Comparison of ENCODE assay signal across 18 cellular contexts in genomic region chr10:129192344-129193128, GRCh38.
DNase-seq lines count a peak whose midpoint lies in the region; ATAC-seq and TF ChIP-seq lines count a peak whose summit lies in the region.
"Had no signal": no experiment of that assay in that cellular context is flagged by ENCODE, and none has a peak within 500 bp of the region (broad histone marks: within the 10 kb centered on the region; RNA-seq: fewer than 3 reads in every experiment).

No MANE protein-coding gene starts in this region.

- H4K20me1 ChIP-seq in smooth muscle cell (ENCODE audit: low read depth), result no peaks in the 10 kb centered on the region
- no peaks in the 10 kb centered on the region for H4K20me1 ChIP-seq in H9 (ENCODE audit: control insufficient read depth, insufficient read depth, insufficient read length)

- H4K8ac ChIP-seq in H9 (replicated peaks; ENCODE audit: insufficient read length, low read depth, low read length), result no peak overlapping the region

- intact Hi-C loops in left lung (cut with DNase I), result no loop called here

- H3K27ac ChIP-seq in left lung (no peak overlapping the region), smooth muscle cell (ENCODE audit: low read depth) (no peak overlapping the region), H9 (ENCODE audit: insufficient read length, low read depth, low read length) (no peak overlapping the region)
- H3K27ac ChIP-seq: stomach had no signal

- H4K5ac ChIP-seq in H9 (ENCODE audit: insufficient read length, low read depth, low read length), result no peak overlapping the region

- 83% methylated on average over 11 of the region's 11 CpGs for WGBS in smooth muscle cell (ENCODE audit: low lambda C conversion rate)
- WGBS in H9 (ENCODE audit: extremely low coverage, insufficient read length, low lambda C conversion rate), result no CpG with 5 or more reads among the region's 11 CpGs

- H3K9ac ChIP-seq in smooth muscle cell (ENCODE audit: low read depth), result no peak overlapping the region
- no peak overlapping the region for H3K9ac ChIP-seq in H9 (ENCODE audit: extremely low read depth, insufficient read length, low read length)

- no peak overlapping the region for H3K4me3 ChIP-seq in epithelial cell of esophagus (ENCODE audit: low read length)
- H3K4me3 ChIP-seq in left lung, result no peak overlapping the region
- no peak overlapping the region for H3K4me3 ChIP-seq in smooth muscle cell
- H3K4me3 ChIP-seq: GM12878, stomach had no signal

- H2AFZ ChIP-seq in smooth muscle cell (ENCODE audit: low read depth) (no peak overlapping the region), H9 (ENCODE audit: low read length) (no peak overlapping the region)

- no peak overlapping the region for H2BK120ac ChIP-seq in H9 (ENCODE audit: low read depth, low read length, poor library complexity, severe bottlenecking)

- H3K79me1 ChIP-seq in H9 (ENCODE audit: insufficient read depth, low read depth, low read length, poor library complexity, severe bottlenecking), result no peaks in the 10 kb centered on the region

- H3K4ac ChIP-seq in H9 (ENCODE audit: low read depth, low read length), result no peak overlapping the region

- peak; percentile 1 for DNase-seq in HT1080 (ENCODE audit: low read depth)
- peak; percentile 67 for DNase-seq in epithelial cell of esophagus (ENCODE audit: low read depth)
- DNase-seq in left lung, result no peak
- no peak for DNase-seq in smooth muscle cell (lab: John Stamatoyannopoulos, UW; ENCODE audit: unreplicated experiment)
- DNase-seq in H9, result no peak
- DNase-seq in amygdala (lab: John Stamatoyannopoulos, UW), result no peak
- DNase-seq: activated CD8-positive, alpha-beta memory T cell treated with anti-CD3 and anti-CD28 coated beads, Interleukin-2, amount 50 U/mL, for 48 hours; COR-L47; NCI-H1930; NCI-H510A treated with DMSO at 0.1 percent for 48 hours; stomach had no signal

- H3K27ac Mint-ChIP-seq in H9, result no peak overlapping the region
- H3K27ac Mint-ChIP-seq in activated T-helper 17 cell treated with anti-CD3 and anti-CD28 coated beads, Interleukin-2, amount 50 U/mL, for 72 hours, result no peak overlapping the region
- H3K27ac Mint-ChIP-seq: activated naive CD4-positive, alpha-beta T cell treated with anti-CD3 and anti-CD28 coated beads for 36 hours had no signal

- H3K23me2 ChIP-seq in H9 (ENCODE audit: insufficient read length, low read depth, low read length, poor library complexity, severe bottlenecking), result no peaks in the 10 kb centered on the region

- no peak overlapping the region for H3T11ph ChIP-seq in H9 (ENCODE audit: low read length)

- no peak overlapping the region for H3K56ac ChIP-seq in H9 (ENCODE audit: insufficient read length, low read depth, low read length)

- peak; percentile 41 for ATAC-seq in left lung
- ATAC-seq in activated T-helper 17 cell treated with anti-CD3 and anti-CD28 coated beads, Interleukin-2, amount 50 U/mL, for 72 hours (replicated peaks), result no peak
- ATAC-seq in GM21390 (IDR thresholded peaks at IDR 0.05; ENCODE audit: unreplicated experiment), result no peak
- ATAC-seq: esophagus mucosa, GM12878, left lobe of liver had no signal

- H2BK5ac ChIP-seq in H9 (ENCODE audit: insufficient read length, low read length), result no peak overlapping the region

- no peak overlapping the region for H2BK20ac ChIP-seq in H9 (ENCODE audit: low read depth, low read length, poor library complexity, severe bottlenecking)

- no peak for TF ChIP-seq CTCF in epithelial cell of esophagus (IDR thresholded peaks at IDR 0.05; ENCODE audit: insufficient read depth, low read depth, low read length, missing control alignments)
- TF ChIP-seq CTCF in left lung (IDR thresholded peaks at IDR 0.05), result no peak
- TF ChIP-seq CTCF in smooth muscle cell (IDR thresholded peaks at IDR 0.05; ENCODE audit: borderline replicate concordance, insufficient read depth, poor library complexity, severe bottlenecking), result no peak
- TF ChIP-seq CTCF in H9 (conservative IDR thresholded peaks at IDR 0.05), result no peak

- no peaks in the 10 kb centered on the region for H3F3A ChIP-seq in smooth muscle cell (ENCODE audit: low read depth)

- H3K27me3 Mint-ChIP-seq in H9 (ENCODE audit: low read depth), result peaks cover 11% of the 10 kb centered on the region; the same call in 1 of the 2 replicates
- H3K27me3 Mint-ChIP-seq in activated T-helper 17 cell treated with anti-CD3 and anti-CD28 coated beads, Interleukin-2, amount 50 U/mL, for 72 hours, result peaks cover 5% of the 10 kb centered on the region

- H3K36me3 ChIP-seq in left lung (no peaks in the 10 kb centered on the region), smooth muscle cell (ENCODE audit: low read depth) (no peaks in the 10 kb centered on the region)
- H3K36me3 ChIP-seq: stomach had no signal

- peaks cover 0 to 3% of the 10 kb centered on the region in 2 donors for H3K9me3 ChIP-seq in left lung
- H3K9me3 ChIP-seq in smooth muscle cell (replicated peaks; ENCODE audit: low read depth), result no peaks in the 10 kb centered on the region
- H3K9me3 ChIP-seq in H9 (ENCODE audit: control insufficient read depth, low read depth, low read length), result no peaks in the 10 kb centered on the region
- H3K9me3 ChIP-seq: stomach had no signal

- H3K36me3 Mint-ChIP-seq in H9 (ENCODE audit: insufficient read depth in 1 of 3, low read depth in 3 of 3), result peaks cover 0 to 2% (median 0%) of the 10 kb centered on the region in 3 experiments; a peak in 2 of 7 replicates
- no peaks in the 10 kb centered on the region for H3K36me3 Mint-ChIP-seq in activated T-helper 17 cell treated with anti-CD3 and anti-CD28 coated beads, Interleukin-2, amount 50 U/mL, for 72 hours (ENCODE audit: low read depth)

- no peak overlapping the region for H3K23ac ChIP-seq in H9 (ENCODE audit: insufficient read length, low read depth, low read length)

- H3K4me1 ChIP-seq in left lung, result no peaks in the 10 kb centered on the region
- H3K4me1 ChIP-seq in smooth muscle cell (ENCODE audit: low read depth), result no peaks in the 10 kb centered on the region
- no peaks in the 10 kb centered on the region; the same call in 1 of the 2 replicates for H3K4me1 ChIP-seq in H9 (ENCODE audit: insufficient read depth, low read length)
- H3K4me1 ChIP-seq: stomach had no signal

- H3K14ac ChIP-seq in H9 (ENCODE audit: insufficient read depth, low read length), result no peak overlapping the region

- H2BK12ac ChIP-seq in H9 (ENCODE audit: insufficient read length, low read depth, low read length), result no peak overlapping the region

- peak overlapping the region; percentile 13 for H3K4me2 ChIP-seq in smooth muscle cell
- no peak overlapping the region for H3K4me2 ChIP-seq in H9 (ENCODE audit: insufficient read depth, insufficient read length, low read length)

- no peaks in the 10 kb centered on the region for H3K79me2 ChIP-seq in smooth muscle cell (ENCODE audit: low read depth)
- no peaks in the 10 kb centered on the region for H3K79me2 ChIP-seq in H9 (ENCODE audit: insufficient read depth, low read length)

- peaks cover 11 to 41% of the 10 kb centered on the region in 2 donors for H3K27me3 ChIP-seq in left lung
- H3K27me3 ChIP-seq in smooth muscle cell (ENCODE audit: low read depth), result peaks cover 5% of the 10 kb centered on the region
- no peaks in the 10 kb centered on the region for H3K27me3 ChIP-seq in H9 (ENCODE audit: insufficient read depth, low read length)

- no peak overlapping the region for H3K4me3 Mint-ChIP-seq in H9
- H3K4me3 Mint-ChIP-seq in activated T-helper 17 cell treated with anti-CD3 and anti-CD28 coated beads, Interleukin-2, amount 50 U/mL, for 72 hours, result no peak overlapping the region
- H3K4me3 Mint-ChIP-seq: activated naive CD4-positive, alpha-beta T cell treated with anti-CD3 and anti-CD28 coated beads for 36 hours; nephron had no signal

- H4K91ac ChIP-seq in H9 (ENCODE audit: insufficient read length, low read depth, low read length), result no peak overlapping the region

- H3K18ac ChIP-seq in H9 (ENCODE audit: insufficient read length, low read depth, low read length), result no peak overlapping the region

- peaks cover under 1 to 3% of the 10 kb centered on the region in 2 experiments; a peak in 3 of 5 replicates for H3K9me3 Mint-ChIP-seq in H9
- H3K9me3 Mint-ChIP-seq in activated T-helper 17 cell treated with anti-CD3 and anti-CD28 coated beads, Interleukin-2, amount 50 U/mL, for 72 hours, result peaks cover 3% of the 10 kb centered on the region

- peaks cover 5 to 15% of the 10 kb centered on the region in 2 experiments for H3K4me1 Mint-ChIP-seq in H9
- H3K4me1 Mint-ChIP-seq in activated T-helper 17 cell treated with anti-CD3 and anti-CD28 coated beads, Interleukin-2, amount 50 U/mL, for 72 hours, result no peaks in the 10 kb centered on the region

- no peak overlapping the region for H2BK15ac ChIP-seq in H9 (ENCODE audit: low read depth, low read length)

- H2AK5ac ChIP-seq in H9 (ENCODE audit: insufficient read length, low read length), result no peak overlapping the region

Comparison
In these comparisons a context has a peak if more than half of its experiments do, and no peak if none do; other contexts are left out.
1. DNase-seq: peak in HT1080 (single experiment) and epithelial cell of esophagus (single experiment); none in left lung (0 of 2), smooth muscle cell (single experiment), H9 (single experiment) and amygdala (0 of 56).